20 cellular contexts compared by ENCODE assay signal in the genomic region with DNA sequence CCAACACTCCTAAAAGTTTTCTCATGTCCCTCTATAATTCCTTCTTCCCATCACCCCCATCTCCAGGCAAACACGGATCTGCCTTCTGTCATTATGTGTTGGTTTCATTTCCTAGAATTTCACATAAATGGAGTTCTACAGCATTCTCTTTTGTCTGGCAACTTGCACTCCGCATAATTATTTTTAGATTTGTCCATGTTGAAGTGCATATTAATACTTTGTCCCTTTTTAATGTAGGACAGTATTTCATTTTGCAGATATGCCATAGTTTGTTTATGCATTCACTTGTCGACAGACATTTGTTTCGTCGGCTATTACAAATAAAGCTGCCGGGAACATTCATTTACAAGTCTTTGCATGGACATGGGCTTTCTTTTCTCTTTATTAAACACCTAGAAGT.
A peak's percentile ranks its signal among the peaks of the same experiment; 100 is the strongest.
DNase-seq lines count a peak whose midpoint lies in the region; ATAC-seq, FAIRE-seq and TF ChIP-seq lines count a peak whose summit lies in the region.
"Had no signal": no experiment of that assay in that cellular context is flagged by ENCODE, and none has a peak within 500 bp of the region (broad histone marks: within the 10 kb centered on the region; RNA-seq: fewer than 3 reads in every experiment).

No MANE protein-coding gene starts in this region.

- CTCF ChIA-PET in IMR-90 (lab: Yijun Ruan, JAX): no interaction called here

- H3K14ac ChIP-seq in IMR-90 (replicated peaks; ENCODE audit: low read depth, low read length): no peak overlapping the region

- TF ChIP-seq RAD21 in IMR-90 (IDR thresholded peaks at IDR 0.05; ENCODE audit: low read length): no peak

- H3K79me1 ChIP-seq in IMR-90 (ENCODE audit: low read depth in 1 of 2, low read length in 2 of 2): no peaks in the 10 kb centered on the region; a peak in 1 of 4 replicates

- H3K27me3 ChIP-seq in IMR-90 (ENCODE audit: control insufficient read depth, insufficient read depth, low read length): no peaks in the 10 kb centered on the region
- no peaks in the 10 kb centered on the region for H3K27me3 ChIP-seq in gastroesophageal sphincter
- no peaks in the 10 kb centered on the region for H3K27me3 ChIP-seq in sigmoid colon

- no peaks in the 10 kb centered on the region for H4K20me1 ChIP-seq in IMR-90 (ENCODE audit: insufficient read depth, low read length)

- FAIRE-seq in HTR-8/SVneo (lab: Jason Lieb, UNC): no peak
- FAIRE-seq: A204.1, GM12892, GM18507 had no signal

- H2BK20ac ChIP-seq in IMR-90 (ENCODE audit: low read depth, low read length): no peak overlapping the region

- no peak overlapping the region for H3K18ac ChIP-seq in IMR-90 (ENCODE audit: low read depth, low read length)

- no peaks in the 10 kb centered on the region for H3K36me3 ChIP-seq in IMR-90 (ENCODE audit: control insufficient read depth, insufficient read depth, low read length)
- no peaks in the 10 kb centered on the region for H3K36me3 ChIP-seq in gastroesophageal sphincter
- no peaks in the 10 kb centered on the region for H3K36me3 ChIP-seq in sigmoid colon
- H3K36me3 ChIP-seq: HAP-1 had no signal

- no peak overlapping the region for H2BK15ac ChIP-seq in IMR-90 (ENCODE audit: low read depth, low read length)

- TF ChIP-seq EP300 in gastroesophageal sphincter (IDR thresholded peaks at IDR 0.05) (no peak), sigmoid colon (IDR thresholded peaks at IDR 0.05) (peak in 3 of 4 donors; percentile 55 to 73 (median 56))

- no peak for ATAC-seq in IMR-90 (ENCODE audit: low read depth)
- no peak for ATAC-seq in gastroesophageal sphincter

- TF ChIP-seq CTCF in IMR-90 (conservative IDR thresholded peaks at IDR 0.05; ENCODE audit: low read depth, low read length): no peak
- no peak for TF ChIP-seq CTCF in gastroesophageal sphincter (IDR thresholded peaks at IDR 0.05)
- no peak for TF ChIP-seq CTCF in sigmoid colon (IDR thresholded peaks at IDR 0.05)

- no peak overlapping the region for H3K4me3 ChIP-seq in IMR-90 (ENCODE audit: insufficient read depth, low read depth, low read length)
- no peak overlapping the region for H3K4me3 ChIP-seq in gastroesophageal sphincter
- peak overlapping the region in 1 of 4 donors; percentile 11 for H3K4me3 ChIP-seq in sigmoid colon
- H3K4me3 ChIP-seq: GM23248, HAP-1 had no signal

- H2AK5ac ChIP-seq in IMR-90 (ENCODE audit: low read depth, low read length): no peak overlapping the region

- H3K56ac ChIP-seq in IMR-90 (ENCODE audit: extremely low read depth, insufficient read depth, low read length): no peak overlapping the region

- no peak overlapping the region for H3K23ac ChIP-seq in IMR-90 (ENCODE audit: low read depth, low read length)

- dilution Hi-C loops in IMR-90 (cut with HindIII; ENCODE audit: low sequenced_read_pairs, unreplicated experiment): no loop called here

- H2AK9ac ChIP-seq in IMR-90 (replicated peaks; ENCODE audit: low read depth, low read length, poor library complexity): no peak overlapping the region

- no peak overlapping the region for H4K5ac ChIP-seq in IMR-90 (ENCODE audit: low read depth, low read length)

- H3K9me3 ChIP-seq in IMR-90 (ENCODE audit: control insufficient read depth, insufficient read depth, low read length) (no peaks in the 10 kb centered on the region), gastroesophageal sphincter (no peaks in the 10 kb centered on the region), sigmoid colon (no peaks in the 10 kb centered on the region)
- H3K9me3 ChIP-seq: Caco-2, HAP-1 had no signal

- DNase-seq in IMR-90 (no peak), sigmoid colon (no peak), erythroblast (lab: John Stamatoyannopoulos, UW) (no peak), HTR-8/SVneo (ENCODE audit: insufficient read length, low spot score) (no peak), HuH-7.5 (ENCODE audit: low spot score) (no peak), activated T-cell treated with anti-CD3 and anti-CD28 coated beads for 4 hours (no peak)
- DNase-seq: ACHN; AML-193; Caco-2; CD4-positive, alpha-beta T cell; DMS153; DMS79; GDM1; GM23248 had no signal

- no peak overlapping the region for H3K9ac ChIP-seq in IMR-90 (ENCODE audit: low read depth, low read length)
- H3K9ac ChIP-seq: GM23248 had no signal

- BruUV-seq in IMR-90 (replicated peaks; lab: Mats Ljungman, UMichigan): no TSS peak

- H3K4me2 ChIP-seq in IMR-90 (ENCODE audit: low read depth, low read length): peak overlapping the region; percentile 18; the same call in 1 of the 2 replicates

- TF ChIP-seq POLR2A in IMR-90 (IDR thresholded peaks at IDR 0.05; ENCODE audit: low read depth, low read length): no peak
- no peak for TF ChIP-seq POLR2A in gastroesophageal sphincter (IDR thresholded peaks at IDR 0.05)
- no peak for TF ChIP-seq POLR2A in sigmoid colon (IDR thresholded peaks at IDR 0.05)
- no peak for TF ChIP-seq POLR2A in erythroblast (IDR thresholded peaks at IDR 0.05; ENCODE audit: low read length)

- no peak overlapping the region for H3K4ac ChIP-seq in IMR-90 (ENCODE audit: low read depth, low read length)

- intact Hi-C loops in IMR-90 (cut with micrococcal nuclease) (no loop called here), sigmoid colon (cut with DNase I) (loop anchor here (5.0 kb wide), 2 partner anchors 65 to 255 kb away; partner anchors contain the start of gene SOCS2)

- no peak overlapping the region for H2BK5ac ChIP-seq in IMR-90 (ENCODE audit: low read depth, low read length, poor library complexity, severe bottlenecking)

- H4K8ac ChIP-seq in IMR-90 (ENCODE audit: low read depth in 2 of 2, low read length in 2 of 2): peak overlapping the region; percentile 10 to 28; a peak in 1 of 4 replicates

- H2AFZ ChIP-seq in IMR-90 (replicated peaks; ENCODE audit: low read length, poor library complexity): no peak overlapping the region

- H2BK120ac ChIP-seq in IMR-90 (ENCODE audit: low read depth, low read length): 0 out of 2 replicates have a peak overlapping the region, but pooled peaks have one; percentile 11

- no peak overlapping the region for H4K91ac ChIP-seq in IMR-90 (ENCODE audit: insufficient read depth, low read depth, low read length)

- H3K4me1 ChIP-seq in IMR-90 (ENCODE audit: control insufficient read depth, insufficient read depth, low read length): peaks cover 12% of the 10 kb centered on the region
- peaks cover 18 to 50% (median 18%) of the 10 kb centered on the region in 3 donors for H3K4me1 ChIP-seq in gastroesophageal sphincter
- peaks cover 0 to 55% (median 50%) of the 10 kb centered on the region in 4 donors for H3K4me1 ChIP-seq in sigmoid colon

- in situ Hi-C loops in IMR-90 (cut with MboI; ENCODE audit: low sequenced_read_pairs): no loop called here

- POLR2A ChIA-PET in IMR-90 (lab: Charles Lee; ENCODE audit: unreplicated experiment): no interaction called here

- WGBS in IMR-90 (ENCODE audit: extremely low coverage in 2 of 2, insufficient read length in 1 of 2), 2 experiments: no CpG with 5 or more reads among the region's 6 CpGs
- 76 to 88% (median 80%) methylated on average over 6 of the region's 6 CpGs for WGBS in adipose tissue, 3 donors
- 32 to 39% methylated on average over 6 of the region's 6 CpGs for WGBS in gastroesophageal sphincter (ENCODE audit: low coverage in 1 of 2), 2 donors
- WGBS in sigmoid colon, 2 donors: 70 to 89% methylated on average over 6 of the region's 6 CpGs

- H3K27ac ChIP-seq in IMR-90 (ENCODE audit: insufficient read depth, low read length) (no peak overlapping the region), adipose tissue (ENCODE audit: low read depth, low read length) (peak overlapping the region; percentile 8), gastroesophageal sphincter (peak overlapping the region in 3 of 4 donors; percentile 62 to 66 (median 65)), sigmoid colon (peak overlapping the region; percentile 74 to 91 (median 80))

- H3K9me1 ChIP-seq in IMR-90 (ENCODE audit: insufficient read depth, low read length): peaks cover 2% of the 10 kb centered on the region; the same call in 1 of the 2 replicates

TF ChIP-seq in IMR-90, 13 proteins besides CTCF, POLR2A, EP300 and RAD21:
- TF ChIP-seq FOS (IDR thresholded peaks at IDR 0.05; ENCODE audit: low read depth, low read length) (no peak), MAFK (IDR thresholded peaks at IDR 0.05; ENCODE audit: low read depth, low read length) (no peak), MXI1 (IDR thresholded peaks at IDR 0.05; ENCODE audit: borderline replicate concordance, low read depth, low read length) (no peak), RFX5 (IDR thresholded peaks at IDR 0.05; ENCODE audit: low read depth, low read length) (no peak), CEBPB (IDR thresholded peaks at IDR 0.05; ENCODE audit: low read depth, low read length) (no peak), RCOR1 (IDR thresholded peaks at IDR 0.05; ENCODE audit: insufficient replicate concordance, low read length) (no peak)
- TF ChIP-seq, protein P1, sequence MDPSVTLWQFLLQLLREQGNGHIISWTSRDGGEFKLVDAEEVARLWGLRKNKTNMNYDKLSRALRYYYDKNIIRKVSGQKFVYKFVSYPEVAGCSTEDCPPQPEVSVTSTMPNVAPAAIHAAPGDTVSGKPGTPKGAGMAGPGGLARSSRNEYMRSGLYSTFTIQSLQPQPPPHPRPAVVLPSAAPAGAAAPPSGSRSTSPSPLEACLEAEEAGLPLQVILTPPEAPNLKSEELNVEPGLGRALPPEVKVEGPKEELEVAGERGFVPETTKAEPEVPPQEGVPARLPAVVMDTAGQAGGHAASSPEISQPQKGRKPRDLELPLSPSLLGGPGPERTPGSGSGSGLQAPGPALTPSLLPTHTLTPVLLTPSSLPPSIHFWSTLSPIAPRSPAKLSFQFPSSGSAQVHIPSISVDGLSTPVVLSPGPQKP (IDR thresholded peaks at IDR 0.05; ENCODE audit: borderline replicate concordance, low read depth, low read length): no peak
